8 cellular contexts compared by ENCODE assay signal in the genomic region with DNA sequence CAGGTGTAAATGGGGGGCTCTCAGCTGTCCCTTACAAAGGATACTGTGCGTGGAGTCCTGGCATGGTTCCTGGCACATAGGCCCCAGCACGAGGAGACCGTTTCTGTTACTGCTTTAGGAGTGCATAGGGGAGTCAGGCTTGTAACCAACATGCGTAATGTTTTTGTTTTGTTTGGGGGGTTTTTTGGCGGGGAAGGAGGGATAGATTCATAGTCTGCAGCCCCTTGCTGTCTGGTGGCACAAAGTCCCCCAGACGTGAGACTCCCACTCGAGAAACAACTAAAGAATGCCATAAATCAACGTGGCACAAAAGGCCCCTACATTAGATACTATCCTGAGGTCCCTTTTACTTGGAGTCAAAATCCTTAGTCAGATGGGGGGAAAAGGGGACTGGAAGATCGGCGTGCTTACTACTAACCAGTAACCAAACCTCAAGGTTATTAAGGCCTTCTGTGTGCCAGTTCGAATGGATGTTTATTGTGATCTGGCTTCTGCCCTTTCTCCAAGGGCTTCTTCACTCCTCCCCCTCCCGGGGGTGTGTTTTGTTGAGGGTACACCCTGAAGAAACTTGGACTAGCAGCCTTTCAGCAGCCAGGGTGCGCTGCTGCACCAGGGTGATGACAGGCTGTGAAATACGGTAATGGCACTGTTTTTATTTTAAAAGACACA. TPM values are rescaled to one million over a fixed set of nuclear protein-coding genes. Genes with fewer than 3 reads are reported as not detected.
DNase-seq lines count a peak whose midpoint lies in the region; ATAC-seq lines count a peak whose summit lies in the region.

No MANE protein-coding gene starts in this region.

- H3K27ac ChIP-seq in aorta (ENCODE audit: low read depth in 1 of 2, low read length in 2 of 2), result peak overlapping the region in 1 of 2 donors; percentile 64

- no peaks in the 10 kb centered on the region for H3K27me3 ChIP-seq in aorta (ENCODE audit: control insufficient read depth in 1 of 2, insufficient read depth in 2 of 2, low read length in 1 of 2)

- H3K36me3 Mint-ChIP-seq in T-helper 17 cell (ENCODE audit: low read depth), result peaks cover 3% of the 10 kb centered on the region

- peak overlapping the region; percentile 100 for H3K4me3 Mint-ChIP-seq in T-helper 17 cell

- H3K27me3 Mint-ChIP-seq in T-helper 17 cell, result no peaks in the 10 kb centered on the region

- no peaks in the 10 kb centered on the region for H3K9me3 ChIP-seq in T-helper 17 cell (ENCODE audit: control insufficient read depth, low read length, poor library complexity, severe bottlenecking)
- H3K9me3 ChIP-seq in aorta (ENCODE audit: control insufficient read depth, low read length), result no peaks in the 10 kb centered on the region

- peaks cover 0 to 15% of the 10 kb centered on the region in 2 donors for H3K36me3 ChIP-seq in aorta (ENCODE audit: control insufficient read depth in 1 of 2, insufficient read depth in 2 of 2, low read length in 1 of 2)

- H3K27ac Mint-ChIP-seq in T-helper 17 cell, result peak overlapping the region; percentile 100

- DNase-seq in GF-D8 (lab: John Stamatoyannopoulos, UW) (peak; percentile 71), NCI-H187 (lab: John Stamatoyannopoulos, UW) (peak; percentile 69 to 85), T-helper 17 cell (peak; percentile 67 to 79 (median 76)), anterior cingulate cortex (lab: John Stamatoyannopoulos, UW) (peak in 57 of 58 donors; percentile 3 to 91 (median 60)), hepatic stellate cell (ENCODE audit: low spot score) (peak; percentile 86), renal cortical epithelial cell (ENCODE audit: low read depth) (peak; percentile 84), aorta (peak; percentile 90 to 91)

- intact Hi-C loops in aorta (cut with DNase I), result loop anchor here (2.0 to 10.0 kb wide), 8 partner anchors 56 to 530 kb away; partner anchors contain the start of genes ALKBH2 (in 2 of the 2), SSH1 (in 2 of the 2) and CORO1C (in 1 of the 2)

- H3K4me3 ChIP-seq in aorta (ENCODE audit: low read length in 2 of 2), result peak overlapping the region; percentile 60 to 88

- H3K4me1 Mint-ChIP-seq in T-helper 17 cell, result peaks cover 26% of the 10 kb centered on the region

- ATAC-seq in HG02759 (IDR thresholded peaks at IDR 0.05; ENCODE audit: unreplicated experiment), result peak; percentile 38
- peak; percentile 62 for ATAC-seq in T-helper 17 cell
- ATAC-seq in aorta (ENCODE audit: low FRiP score), result peak; percentile 69

- H3K4me1 ChIP-seq in aorta (ENCODE audit: control insufficient read depth in 1 of 2, insufficient read depth in 2 of 2, low read length in 2 of 2), result peaks cover 0 to 9% of the 10 kb centered on the region in 2 donors

- 1% methylated on average over 14 of the region's 14 CpGs for WGBS in aorta, 2 donors

RNA-seq across cellular contexts. Expression of gene ISCU, which starts 0.9 kb away (rescaled TPM):
- total RNA-seq in T-helper 17 cell, result 100 to 1,000 TPM; 139 to 177 TPM
- total RNA-seq in renal cortical epithelial cell, result 101 and 149 TPM in 2 replicates
- 100 to 1,000 TPM; 129 to 144 TPM for total RNA-seq in aorta
- polyA plus RNA-seq in aorta, result 100 to 1,000 TPM; 261 to 297 TPM

RNA-seq across cellular contexts. Expression of gene SART3, which starts 2.3 kb away (rescaled TPM):
- total RNA-seq in T-helper 17 cell (100 to 1,000 TPM in 1 of 2 donors, 10 to 100 TPM in 1; 85.3 to 107 TPM), renal cortical epithelial cell (33.3 and 53.7 TPM in 2 replicates), aorta (10 to 100 TPM; 49.3 to 51.3 TPM)
- 10 to 100 TPM; 11.5 to 20.6 TPM for polyA plus RNA-seq in aorta

RNA-seq across cellular contexts. Expression of gene TMEM119, which starts 34.6 kb away (rescaled TPM):
- total RNA-seq in T-helper 17 cell (1 to 10 TPM; 3.9 to 5.0 TPM), renal cortical epithelial cell (not detected in 2 replicates), aorta (10 to 100 TPM; 14.7 to 21.1 TPM)
- polyA plus RNA-seq in aorta, result 1 to 10 TPM in 1 of 2 donors, under 1 TPM in 1; 0.26 to 1.4 TPM

RNA-seq across cellular contexts. Expression of gene FICD, which starts 48.2 kb away (rescaled TPM):
- total RNA-seq in T-helper 17 cell (1 to 10 TPM; 4.4 to 5.1 TPM), renal cortical epithelial cell (6.4 and 7.8 TPM in 2 replicates), aorta (10 to 100 TPM in 1 of 2 donors, 1 to 10 TPM in 1; 6.5 to 14.5 TPM)
- polyA plus RNA-seq in aorta, result 1 to 10 TPM in 1 of 2 donors, under 1 TPM in 1; 0.63 to 3.7 TPM
